ENCODE assay signal across 21 cellular contexts in genomic region chr6:112362027-112362795, GRCh38. TPM values are rescaled to one million over a fixed set of nuclear protein-coding genes. Genes with fewer than 3 reads are reported as not detected.
"Had no signal": no experiment of that assay in that cellular context is flagged by ENCODE, and none has a peak within 500 bp of the region (broad histone marks: within the 10 kb centered on the region; RNA-seq: fewer than 3 reads in every experiment).

No MANE protein-coding gene starts in this region.

- H3K4me1 Mint-ChIP-seq: naive thymus-derived CD8-positive, alpha-beta T cell had no signal

- H3K4me1 ChIP-seq: gastrocnemius medialis, parathyroid adenoma, psoas muscle, suprapubic skin, thyroid gland had no signal

- H3K9me3 ChIP-seq: gastrocnemius medialis, mucosa of descending colon, psoas muscle, suprapubic skin, thyroid gland had no signal

- H3K4me3 ChIP-seq: gastrocnemius medialis, mucosa of descending colon, psoas muscle, spleen, suprapubic skin, thyroid gland had no signal

- H3K27ac Mint-ChIP-seq: naive thymus-derived CD8-positive, alpha-beta T cell had no signal

- H3K27me3 ChIP-seq: gastrocnemius medialis, thyroid gland had no signal

- H2AFZ ChIP-seq: parathyroid adenoma had no signal

- H3K36me3 Mint-ChIP-seq: naive thymus-derived CD8-positive, alpha-beta T cell had no signal

- H3K27ac ChIP-seq: gastrocnemius medialis, parathyroid adenoma, psoas muscle, spleen, suprapubic skin, thyroid gland had no signal

- H3K4me3 Mint-ChIP-seq: naive thymus-derived CD8-positive, alpha-beta T cell; neural crest cell had no signal

- H3K36me3 ChIP-seq: gastrocnemius medialis, spleen, suprapubic skin, thyroid gland had no signal

- DNase-seq: effector memory CD4-positive, alpha-beta T cell; gastrocnemius medialis; glutamatergic neuron; mucosa of descending colon; naive thymus-derived CD8-positive, alpha-beta T cell; psoas muscle; spleen; stimulated activated CD4-positive, alpha-beta T cell treated with anti-CD3 and anti-CD28 coated beads, Interleukin-2, amount 100 ng/mL, for 24 hours; stimulated activated naive CD4-positive, alpha-beta T cell treated with Interleukin-2 at 50 U/mL for 16 hours; thyroid gland had no signal

- H3K79me2 ChIP-seq: parathyroid adenoma had no signal

- ATAC-seq: esophagus mucosa; gastrocnemius medialis; mucosa of descending colon; naive thymus-derived CD8-positive, alpha-beta T cell; psoas muscle; sciatic nerve had no signal

RNA-seq across cellular contexts. Expression of gene RFPL4B, which starts 15.1 kb away (rescaled TPM):
- total RNA-seq: bronchial epithelial cell; esophagus mucosa; gastrocnemius medialis; kidney epithelial cell; liver; lung microvascular endothelial cell; mesenteric fat pad; mucosa of descending colon; naive thymus-derived CD8-positive, alpha-beta T cell; neural crest cell; psoas muscle; sciatic nerve; spleen; suprapubic skin; thyroid gland; ureter had no signal
